In genomic region chr6:100880149-100880900, GRCh38 we compare ENCODE assay signal across 8 cellular contexts. TPM values are rescaled to one million over a fixed set of nuclear protein-coding genes. Genes with fewer than 3 reads are reported as not detected.
A peak's percentile ranks its signal among the peaks of the same experiment; 100 is the strongest.
DNase-seq lines count a peak whose midpoint lies in the region; ATAC-seq and TF ChIP-seq lines count a peak whose summit lies in the region.

No MANE protein-coding gene starts in this region.

- H3K36me3 Mint-ChIP-seq in effector memory CD8-positive, alpha-beta T cell (ENCODE audit: insufficient read depth): peaks cover 5% of the 10 kb centered on the region
- H3K36me3 Mint-ChIP-seq in neural crest cell (ENCODE audit: low read depth): peaks cover 2% of the 10 kb centered on the region

- DNase-seq in NCI-H1694 (lab: John Stamatoyannopoulos, UW) (peak; percentile 22), NCI-H1694 treated with DMSO at 0.1 percent for 48 hours (lab: John Stamatoyannopoulos, UW) (no peak), PC-3 (peak; percentile 34), neural crest cell (ENCODE audit: low read depth, low spot score) (no peak), NCI-H345 (lab: John Stamatoyannopoulos, UW) (no peak), NCI-H2081 treated with DMSO at 0.1 percent for 48 hours (lab: John Stamatoyannopoulos, UW) (no peak)
- no peak for DNase-seq in effector memory CD8-positive, alpha-beta T cell

- peak overlapping the region; percentile 97 for H3K9ac ChIP-seq in PC-3 (ENCODE audit: low read length)

- H2AFZ ChIP-seq in PC-3 (ENCODE audit: low read length): peak overlapping the region; percentile 82

- H4K20me1 ChIP-seq in PC-3 (ENCODE audit: low read length): peaks cover 14% of the 10 kb centered on the region

- no peaks in the 10 kb centered on the region for H3K27me3 ChIP-seq in PC-3 (ENCODE audit: low read length)

- no peaks in the 10 kb centered on the region for H3K9me3 Mint-ChIP-seq in effector memory CD8-positive, alpha-beta T cell
- H3K9me3 Mint-ChIP-seq in neural crest cell: no peaks in the 10 kb centered on the region

- POLR2A ChIA-PET in PC-3 (lab: Charles Lee; ENCODE audit: unreplicated experiment): no interaction called here

- intact Hi-C loops in PC-3 (cut with micrococcal nuclease): loop anchor here (10.0 kb wide), 2 partner anchors 106 to 344 kb away; no protein-coding TSS in a partner anchor

- BruUV-seq in PC-3 (replicated peaks; lab: Mats Ljungman, UMichigan): no TSS peak

- peaks cover 28 to 33% of the 10 kb centered on the region in 2 donors for H3K4me1 Mint-ChIP-seq in effector memory CD8-positive, alpha-beta T cell (ENCODE audit: low read depth in 2 of 2)
- peaks cover 36% of the 10 kb centered on the region for H3K4me1 Mint-ChIP-seq in neural crest cell

- H3K9me3 ChIP-seq in PC-3 (ENCODE audit: low read length): no peaks in the 10 kb centered on the region

- peak overlapping the region; percentile 81 for H3K27ac ChIP-seq in PC-3 (ENCODE audit: low read length)

- H3K4me3 ChIP-seq in PC-3 (ENCODE audit: low read length): peak overlapping the region; percentile 96

- peak overlapping the region; percentile 95 for H3K4me2 ChIP-seq in PC-3 (ENCODE audit: low read length)

- no peaks in the 10 kb centered on the region for H3K36me3 ChIP-seq in PC-3 (ENCODE audit: low read depth, low read length)

- H3K4me3 Mint-ChIP-seq in effector memory CD8-positive, alpha-beta T cell: peak overlapping the region; percentile 97 to 100
- H3K4me3 Mint-ChIP-seq in neural crest cell: peak overlapping the region; percentile 98

- H3K9me2 ChIP-seq in PC-3 (replicated peaks; ENCODE audit: low read length): no peaks in the 10 kb centered on the region

- peaks cover 20% of the 10 kb centered on the region for H3K4me1 ChIP-seq in PC-3 (ENCODE audit: insufficient read depth, low read length)

- H3F3A ChIP-seq in PC-3 (ENCODE audit: low read length, unreplicated experiment): no peaks in the 10 kb centered on the region

- peaks cover 63% of the 10 kb centered on the region for H3K79me2 ChIP-seq in PC-3 (ENCODE audit: low read length)

- no peak for ATAC-seq in PC-3
- no peak for ATAC-seq in effector memory CD8-positive, alpha-beta T cell (replicated peaks)
- ATAC-seq in GM19452 (IDR thresholded peaks at IDR 0.05; ENCODE audit: unreplicated experiment): no peak

- no peaks in the 10 kb centered on the region for H3K27me3 Mint-ChIP-seq in effector memory CD8-positive, alpha-beta T cell
- H3K27me3 Mint-ChIP-seq in neural crest cell (ENCODE audit: low read depth): no peaks in the 10 kb centered on the region

- TF ChIP-seq CTCF in PC-3 (conservative IDR thresholded peaks at IDR 0.05; ENCODE audit: low read depth, low read length) (no peak), neural crest cell (conservative IDR thresholded peaks at IDR 0.05) (no peak)

- H3K27ac Mint-ChIP-seq in effector memory CD8-positive, alpha-beta T cell: peak overlapping the region; percentile 98 to 100
- no peak overlapping the region for H3K27ac Mint-ChIP-seq in neural crest cell (ENCODE audit: unreplicated experiment)

- CTCF ChIA-PET in PC-3 (lab: Charles Lee): no interaction called here

RNA-seq across cellular contexts. Expression of gene ASCC3, which starts 0.8 kb away (rescaled TPM):
- 27.7 and 29.8 TPM in 2 replicates for total RNA-seq in PC-3 (2014; rRNA removed)
- total RNA-seq in neural crest cell: 31.4 and 37.9 TPM in 2 replicates

Comparison
In these comparisons a context has a peak if more than half of its experiments do, and no peak if none do; other contexts are left out.
1. DNase-seq: peak in NCI-H1694 (single experiment) and PC-3 (single experiment); none in NCI-H1694 treated with DMSO at 0.1 percent for 48 hours (single experiment), effector memory CD8-positive, alpha-beta T cell (0 of 3), neural crest cell (single experiment), NCI-H345 (single experiment) and NCI-H2081 treated with DMSO at 0.1 percent for 48 hours (single experiment).